ENCODE assay signal across 8 cellular contexts in the genomic region with DNA sequence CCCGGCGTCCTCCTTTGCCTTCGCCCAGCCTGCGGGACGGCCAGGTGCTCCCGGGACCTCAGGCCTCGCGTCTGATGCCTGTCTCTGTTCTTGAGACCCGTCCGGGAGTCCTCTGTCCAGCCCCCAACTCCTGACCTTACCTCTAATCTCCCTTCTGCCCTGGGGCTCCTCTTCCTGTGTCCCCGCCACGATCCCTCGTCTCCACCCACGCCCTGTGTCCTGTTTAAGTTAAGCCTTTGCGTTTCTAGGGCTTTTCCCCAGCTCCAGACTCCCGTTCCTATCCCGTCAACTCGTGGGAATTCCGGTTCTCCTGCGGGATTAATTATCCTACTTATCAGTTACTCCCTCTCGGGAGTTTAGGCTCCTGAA. TPM values are rescaled to one million over a fixed set of nuclear protein-coding genes. Genes with fewer than 3 reads are reported as not detected.
DNase-seq lines count a peak whose midpoint lies in the region; ATAC-seq and TF ChIP-seq lines count a peak whose summit lies in the region.

No MANE protein-coding gene starts in this region.

- H3K4me3 ChIP-seq in iPS-20b (ENCODE audit: low read length) (peak overlapping the region; percentile 82), thoracic aorta (peak overlapping the region; percentile 91)

- H3K36me3 ChIP-seq in iPS-20b (ENCODE audit: insufficient read depth, low read depth, low read length) (peaks cover 50% of the 10 kb centered on the region), thoracic aorta (peaks cover 37% of the 10 kb centered on the region)

- H3K27me3 ChIP-seq in iPS-20b (ENCODE audit: insufficient read depth, low read length), result no peaks in the 10 kb centered on the region
- H3K27me3 ChIP-seq in thoracic aorta (replicated peaks; ENCODE audit: insufficient read depth), result no peaks in the 10 kb centered on the region

- DNase-seq in activated CD8-positive, alpha-beta memory T cell treated with anti-CD3 and anti-CD28 coated beads, Interleukin-2, amount 10 ng/mL, durations not matched to agents 7 days and 5 days, result no peak
- no peak for DNase-seq in activated CD8-positive, alpha-beta memory T cell treated with anti-CD3 and anti-CD28 coated beads, Interleukin-2, amount 50 U/mL, for 4 hours
- DNase-seq in thoracic aorta (ENCODE audit: low spot score) (no peak), NK-92 (lab: John Stamatoyannopoulos, UW; ENCODE audit: unreplicated experiment) (no peak), inferior parietal cortex (ENCODE audit: extremely low spot score) (no peak)
- no peak for DNase-seq in activated CD4-positive, alpha-beta T cell treated with anti-CD3 and anti-CD28 coated beads, Interleukin-2, amount 50 U/mL, for 1 hour

- no peak for TF ChIP-seq CTCF in thoracic aorta (IDR thresholded peaks at IDR 0.05)

- peak; percentile 6 for ATAC-seq in activated CD8-positive, alpha-beta memory T cell treated with anti-CD3 and anti-CD28 coated beads, Interleukin-2, amount 10 ng/mL, durations not matched to agents 7 days and 5 days
- ATAC-seq in activated T-helper 17 cell treated with anti-CD3 and anti-CD28 coated beads, Interleukin-2, amount 50 U/mL, for 72 hours (replicated peaks), result no peak
- ATAC-seq in thoracic aorta (ENCODE audit: insufficient number of reproducible peaks, low FRiP score, low read depth), result no peak

- H3K9me3 ChIP-seq in iPS-20b (ENCODE audit: insufficient read depth, low read depth, low read length) (no peaks in the 10 kb centered on the region), thoracic aorta (no peaks in the 10 kb centered on the region)

- H3K4me1 ChIP-seq in iPS-20b (ENCODE audit: insufficient read depth, low read length) (peaks cover 5% of the 10 kb centered on the region; the same call in 1 of the 2 replicates), thoracic aorta (ENCODE audit: control insufficient read depth in 1 of 2, low read depth in 2 of 2) (peaks cover 27 to 34% of the 10 kb centered on the region in 2 donors)

- no peaks in the 10 kb centered on the region for H3K27me3 Mint-ChIP-seq in activated CD8-positive, alpha-beta memory T cell treated with anti-CD3 and anti-CD28 coated beads, Interleukin-2, amount 10 ng/mL, durations not matched to agents 7 days and 5 days
- H3K27me3 Mint-ChIP-seq in activated T-helper 17 cell treated with anti-CD3 and anti-CD28 coated beads, Interleukin-2, amount 50 U/mL, for 72 hours, result no peaks in the 10 kb centered on the region

- H3K4me3 Mint-ChIP-seq in activated CD8-positive, alpha-beta memory T cell treated with anti-CD3 and anti-CD28 coated beads, Interleukin-2, amount 10 ng/mL, durations not matched to agents 7 days and 5 days, result peak overlapping the region; percentile 98
- peak overlapping the region; percentile 99 for H3K4me3 Mint-ChIP-seq in activated T-helper 17 cell treated with anti-CD3 and anti-CD28 coated beads, Interleukin-2, amount 50 U/mL, for 72 hours

- H3K36me3 Mint-ChIP-seq in activated CD8-positive, alpha-beta memory T cell treated with anti-CD3 and anti-CD28 coated beads, Interleukin-2, amount 10 ng/mL, durations not matched to agents 7 days and 5 days, result peaks cover 56% of the 10 kb centered on the region
- peaks cover 87% of the 10 kb centered on the region for H3K36me3 Mint-ChIP-seq in activated T-helper 17 cell treated with anti-CD3 and anti-CD28 coated beads, Interleukin-2, amount 50 U/mL, for 72 hours (ENCODE audit: low read depth)

- CTCF ChIA-PET in activated CD8-positive, alpha-beta memory T cell treated with anti-CD3 and anti-CD28 coated beads, Interleukin-2, amount 10 ng/mL, durations not matched to agents 7 days and 5 days (lab: Charles Lee), result interaction anchor here (1.4 to 1.5 kb wide), 2 partner anchors 10 to 12 kb away, joined by 5 to 8 read pairs; no protein-coding TSS in a partner anchor

- peaks cover 46% of the 10 kb centered on the region for H3K4me1 Mint-ChIP-seq in activated CD8-positive, alpha-beta memory T cell treated with anti-CD3 and anti-CD28 coated beads, Interleukin-2, amount 10 ng/mL, durations not matched to agents 7 days and 5 days
- peaks cover 26% of the 10 kb centered on the region for H3K4me1 Mint-ChIP-seq in activated T-helper 17 cell treated with anti-CD3 and anti-CD28 coated beads, Interleukin-2, amount 50 U/mL, for 72 hours

- peak overlapping the region; percentile 98 for H3K27ac Mint-ChIP-seq in activated CD8-positive, alpha-beta memory T cell treated with anti-CD3 and anti-CD28 coated beads, Interleukin-2, amount 10 ng/mL, durations not matched to agents 7 days and 5 days
- peak overlapping the region; percentile 99 for H3K27ac Mint-ChIP-seq in activated T-helper 17 cell treated with anti-CD3 and anti-CD28 coated beads, Interleukin-2, amount 50 U/mL, for 72 hours

- H3K9ac ChIP-seq in iPS-20b (ENCODE audit: low read depth, low read length), result peak overlapping the region; percentile 76

- H3K27ac ChIP-seq in iPS-20b (ENCODE audit: low read length), result no peak overlapping the region
- H3K27ac ChIP-seq in thoracic aorta, result peak overlapping the region; percentile 96 to 100

- no peaks in the 10 kb centered on the region for H3K9me3 Mint-ChIP-seq in activated CD8-positive, alpha-beta memory T cell treated with anti-CD3 and anti-CD28 coated beads, Interleukin-2, amount 10 ng/mL, durations not matched to agents 7 days and 5 days (ENCODE audit: low read depth)
- no peaks in the 10 kb centered on the region for H3K9me3 Mint-ChIP-seq in activated T-helper 17 cell treated with anti-CD3 and anti-CD28 coated beads, Interleukin-2, amount 50 U/mL, for 72 hours

RNA-seq across cellular contexts. Expression of gene LENG8, which starts 0.7 kb away (rescaled TPM):
- 100 to 1,000 TPM; 191 to 282 TPM for total RNA-seq in activated CD8-positive, alpha-beta memory T cell treated with anti-CD3 and anti-CD28 coated beads, Interleukin-2, amount 10 ng/mL, durations not matched to agents 7 days and 5 days
- 100 to 1,000 TPM; 153 to 200 TPM for total RNA-seq in activated T-helper 17 cell treated with anti-CD3 and anti-CD28 coated beads, Interleukin-2, amount 50 U/mL, for 72 hours
- total RNA-seq in thoracic aorta, result 100 to 1,000 TPM; 282 to 305 TPM

RNA-seq across cellular contexts. Expression of gene LENG9, which starts 13.9 kb away (rescaled TPM):
- total RNA-seq in activated CD8-positive, alpha-beta memory T cell treated with anti-CD3 and anti-CD28 coated beads, Interleukin-2, amount 10 ng/mL, durations not matched to agents 7 days and 5 days, result 1 to 10 TPM; 6.3 to 7.2 TPM
- 1 to 10 TPM; 3.1 to 4.4 TPM for total RNA-seq in activated T-helper 17 cell treated with anti-CD3 and anti-CD28 coated beads, Interleukin-2, amount 50 U/mL, for 72 hours
- 10 to 100 TPM in 1 of 2 donors, 1 to 10 TPM in 1; 8.5 to 14.4 TPM for total RNA-seq in thoracic aorta

RNA-seq across cellular contexts. Expression of gene CDC42EP5, which starts 23.4 kb away (rescaled TPM):
- under 1 TPM in 1 of 2 experiments, not detected in 1; 0.61 TPM for total RNA-seq in activated CD8-positive, alpha-beta memory T cell treated with anti-CD3 and anti-CD28 coated beads, Interleukin-2, amount 10 ng/mL, durations not matched to agents 7 days and 5 days
- not detected for total RNA-seq in activated T-helper 17 cell treated with anti-CD3 and anti-CD28 coated beads, Interleukin-2, amount 50 U/mL, for 72 hours
- 10 to 100 TPM; 41.2 to 55.9 TPM for total RNA-seq in thoracic aorta

RNA-seq across cellular contexts. Expression of gene TTYH1, which starts 34.4 kb away (rescaled TPM):
- 1 to 10 TPM in 1 of 2 experiments, under 1 TPM in 1; 0.93 to 1.2 TPM for total RNA-seq in activated CD8-positive, alpha-beta memory T cell treated with anti-CD3 and anti-CD28 coated beads, Interleukin-2, amount 10 ng/mL, durations not matched to agents 7 days and 5 days
- under 1 TPM in 1 of 2 donors, not detected in 1; 0.40 TPM for total RNA-seq in activated T-helper 17 cell treated with anti-CD3 and anti-CD28 coated beads, Interleukin-2, amount 50 U/mL, for 72 hours
- not detected for total RNA-seq in thoracic aorta

RNA-seq across cellular contexts. Expression of gene LAIR2, which starts 52.9 kb away (rescaled TPM):
- total RNA-seq in activated CD8-positive, alpha-beta memory T cell treated with anti-CD3 and anti-CD28 coated beads, Interleukin-2, amount 10 ng/mL, durations not matched to agents 7 days and 5 days, result 1 to 10 TPM; 1.4 to 6.8 TPM
- under 1 TPM in 1 of 2 donors, not detected in 1; 0.66 TPM for total RNA-seq in activated T-helper 17 cell treated with anti-CD3 and anti-CD28 coated beads, Interleukin-2, amount 50 U/mL, for 72 hours
- total RNA-seq in thoracic aorta, result not detected

Comparison
In these comparisons a context has a peak if more than half of its experiments do, and no peak if none do; other contexts are left out.
1. RNA of gene CDC42EP5, which starts 23.4 kb away (total RNA-seq): 41.2 to 55.9 TPM in thoracic aorta; 0.61 TPM in activated CD8-positive, alpha-beta memory T cell treated with anti-CD3 and anti-CD28 coated beads, Interleukin-2, amount 10 ng/mL, durations not matched to agents 7 days and 5 days and not detected in activated T-helper 17 cell treated with anti-CD3 and anti-CD28 coated beads, Interleukin-2, amount 50 U/mL, for 72 hours; every median in the first group is over 10 times any median in the second.